8 cellular contexts compared by ENCODE assay signal in genomic region chr11:83241291-83241946, GRCh38. TPM values are rescaled to one million over a fixed set of nuclear protein-coding genes. Genes with fewer than 3 reads are reported as not detected.
A peak's percentile ranks its signal among the peaks of the same experiment; 100 is the strongest.
DNase-seq lines count a peak whose midpoint lies in the region; ATAC-seq and TF ChIP-seq lines count a peak whose summit lies in the region.

No MANE protein-coding gene starts in this region.

- H3K36me3 ChIP-seq in colonic mucosa = no peaks in the 10 kb centered on the region

- no peak overlapping the region for H3K4me3 ChIP-seq in colonic mucosa

- H3K27ac Mint-ChIP-seq in CD4-positive, alpha-beta T cell = no peak overlapping the region
- H3K27ac Mint-ChIP-seq in activated T-helper 2 cell treated with anti-CD3 and anti-CD28 coated beads, Interferon-gamma antibody, Interleukin-2, Interleukin-4, amounts not matched to agents 10 μg/mL and 5 μg/mL and 100 μg/mL, durations not matched to agents 14 hours and 24 hours and 36 hours = no peak overlapping the region

- no peaks in the 10 kb centered on the region for H3K4me1 Mint-ChIP-seq in CD4-positive, alpha-beta T cell (ENCODE audit: low read depth)
- H3K4me1 Mint-ChIP-seq in activated T-helper 2 cell treated with anti-CD3 and anti-CD28 coated beads, Interferon-gamma antibody, Interleukin-2, Interleukin-4, amounts not matched to agents 10 μg/mL and 5 μg/mL and 100 μg/mL, durations not matched to agents 14 hours and 24 hours and 36 hours (ENCODE audit: low read depth) = peaks cover 2% of the 10 kb centered on the region

- H3K27me3 ChIP-seq in CD4-positive, alpha-beta T cell (ENCODE audit: control insufficient read depth, insufficient read depth, low read length) = no peaks in the 10 kb centered on the region
- H3K27me3 ChIP-seq in colonic mucosa = no peaks in the 10 kb centered on the region

- intact Hi-C loops in CD4-positive, alpha-beta T cell (cut with DNase I, micrococcal nuclease) = no loop called here
- intact Hi-C loops in colonic mucosa (cut with DNase I) = loop anchor here (10.0 kb wide), 1 partner anchor 97 kb away; no protein-coding TSS in a partner anchor
- intact Hi-C loops in activated T-helper 2 cell treated with anti-CD3 and anti-CD28 coated beads, Interferon-gamma antibody, Interleukin-2, Interleukin-4, amounts not matched to agents 10 μg/mL and 5 μg/mL and 100 μg/mL, durations not matched to agents 14 hours and 24 hours and 36 hours (cut with micrococcal nuclease) = no loop called here

- no peaks in the 10 kb centered on the region for H3K9me3 Mint-ChIP-seq in CD4-positive, alpha-beta T cell
- H3K9me3 Mint-ChIP-seq in activated T-helper 2 cell treated with anti-CD3 and anti-CD28 coated beads, Interferon-gamma antibody, Interleukin-2, Interleukin-4, amounts not matched to agents 10 μg/mL and 5 μg/mL and 100 μg/mL, durations not matched to agents 14 hours and 24 hours and 36 hours = no peaks in the 10 kb centered on the region

- peak; percentile 52 for TF ChIP-seq CTCF in CD4-positive, alpha-beta T cell (IDR thresholded peaks at IDR 0.05)
- TF ChIP-seq CTCF in colonic mucosa (IDR thresholded peaks at IDR 0.05) = peak; percentile 40

- H3K36me3 Mint-ChIP-seq in CD4-positive, alpha-beta T cell (ENCODE audit: low read depth) = no peaks in the 10 kb centered on the region
- no peaks in the 10 kb centered on the region for H3K36me3 Mint-ChIP-seq in activated T-helper 2 cell treated with anti-CD3 and anti-CD28 coated beads, Interferon-gamma antibody, Interleukin-2, Interleukin-4, amounts not matched to agents 10 μg/mL and 5 μg/mL and 100 μg/mL, durations not matched to agents 14 hours and 24 hours and 36 hours (ENCODE audit: low read depth)

- no peak overlapping the region for H3K9ac ChIP-seq in colonic mucosa (ENCODE audit: low read depth in 2 of 2, low read length in 2 of 2)

- H3K27me3 Mint-ChIP-seq in CD4-positive, alpha-beta T cell = no peaks in the 10 kb centered on the region
- H3K27me3 Mint-ChIP-seq in activated T-helper 2 cell treated with anti-CD3 and anti-CD28 coated beads, Interferon-gamma antibody, Interleukin-2, Interleukin-4, amounts not matched to agents 10 μg/mL and 5 μg/mL and 100 μg/mL, durations not matched to agents 14 hours and 24 hours and 36 hours (ENCODE audit: low read depth) = peaks cover 1% of the 10 kb centered on the region

- H3K4me3 Mint-ChIP-seq in CD4-positive, alpha-beta T cell = no peak overlapping the region
- no peak overlapping the region for H3K4me3 Mint-ChIP-seq in activated T-helper 2 cell treated with anti-CD3 and anti-CD28 coated beads, Interferon-gamma antibody, Interleukin-2, Interleukin-4, amounts not matched to agents 10 μg/mL and 5 μg/mL and 100 μg/mL, durations not matched to agents 14 hours and 24 hours and 36 hours (ENCODE audit: low read depth)

- no peaks in the 10 kb centered on the region for H3K4me1 ChIP-seq in colonic mucosa

- no peaks in the 10 kb centered on the region for H3K9me3 ChIP-seq in CD4-positive, alpha-beta T cell (ENCODE audit: control insufficient read depth, low read length)
- no peaks in the 10 kb centered on the region for H3K9me3 ChIP-seq in colonic mucosa

- no peak overlapping the region for H3K27ac ChIP-seq in CD4-positive, alpha-beta T cell (ENCODE audit: low read depth, low read length)
- no peak overlapping the region for H3K27ac ChIP-seq in colonic mucosa

- CTCF ChIA-PET in CD4-positive, alpha-beta T cell (lab: Charles Lee) = no interaction called here

- POLR2A ChIA-PET in CD4-positive, alpha-beta T cell (lab: Charles Lee) = no interaction called here

- DNase-seq in CD4-positive, alpha-beta T cell = no peak
- peak; percentile 93 for DNase-seq in OCI-M1 (lab: John Stamatoyannopoulos, UW)
- peak; percentile 55 for DNase-seq in colonic mucosa
- DNase-seq in medulla oblongata (ENCODE audit: extremely low spot score) = peak; percentile 61
- no peak for DNase-seq in activated T-helper 2 cell treated with anti-CD3 and anti-CD28 coated beads, Interferon-gamma antibody, Interleukin-2, Interleukin-4, amounts not matched to agents 10 μg/mL and 5 μg/mL and 100 μg/mL, durations not matched to agents 14 hours and 24 hours and 36 hours (ENCODE audit: low spot score)
- no peak for DNase-seq in activated T-cell treated with anti-CD3 and anti-CD28 coated beads, Interleukin-2, amount 50 U/mL, for 48 hours

- ATAC-seq in CD4-positive, alpha-beta T cell (ENCODE audit: poor library complexity) = no peak
- peak; percentile 66 for ATAC-seq in GM18508 (IDR thresholded peaks at IDR 0.05; ENCODE audit: insufficient read depth, unreplicated experiment)
- ATAC-seq in HG03196 (IDR thresholded peaks at IDR 0.05; ENCODE audit: unreplicated experiment) = peak; percentile 73

RNA-seq across cellular contexts. Expression of gene CCDC90B, which starts 44.7 kb away (rescaled TPM):
- 10 to 100 TPM; 23.5 to 25.7 TPM for total RNA-seq in CD4-positive, alpha-beta T cell
- total RNA-seq in colonic mucosa = 10 to 100 TPM; 26.1 to 27.3 TPM
- 25.4 and 27.2 TPM in 2 replicates for total RNA-seq in activated T-helper 2 cell treated with anti-CD3 and anti-CD28 coated beads, Interferon-gamma antibody, Interleukin-2, Interleukin-4, amounts not matched to agents 10 μg/mL and 5 μg/mL and 100 μg/mL, durations not matched to agents 14 hours and 24 hours and 36 hours

RNA-seq across cellular contexts. Expression of gene ANKRD42, which starts 47.9 kb away (rescaled TPM):
- total RNA-seq in CD4-positive, alpha-beta T cell = 10 to 100 TPM in 1 of 2 experiments, 1 to 10 TPM in 1; 8.6 to 10.0 TPM
- total RNA-seq in colonic mucosa = 1 to 10 TPM; 8.0 to 8.2 TPM
- total RNA-seq in activated T-helper 2 cell treated with anti-CD3 and anti-CD28 coated beads, Interferon-gamma antibody, Interleukin-2, Interleukin-4, amounts not matched to agents 10 μg/mL and 5 μg/mL and 100 μg/mL, durations not matched to agents 14 hours and 24 hours and 36 hours = 3.7 TPM in 2 replicates

Comparison
In these comparisons a context has a peak if more than half of its experiments do, and no peak if none do; other contexts are left out.
1. DNase-seq: peak in OCI-M1 (single experiment), colonic mucosa (single experiment) and medulla oblongata (single experiment); none in CD4-positive, alpha-beta T cell (0 of 10), activated T-helper 2 cell treated with anti-CD3 and anti-CD28 coated beads, Interferon-gamma antibody, Interleukin-2, Interleukin-4, amounts not matched to agents 10 μg/mL and 5 μg/mL and 100 μg/mL, durations not matched to agents 14 hours and 24 hours and 36 hours (single experiment) and activated T-cell treated with anti-CD3 and anti-CD28 coated beads, Interleukin-2, amount 50 U/mL, for 48 hours (0 of 2).